14 cellular contexts compared by ENCODE assay signal in the genomic region with DNA sequence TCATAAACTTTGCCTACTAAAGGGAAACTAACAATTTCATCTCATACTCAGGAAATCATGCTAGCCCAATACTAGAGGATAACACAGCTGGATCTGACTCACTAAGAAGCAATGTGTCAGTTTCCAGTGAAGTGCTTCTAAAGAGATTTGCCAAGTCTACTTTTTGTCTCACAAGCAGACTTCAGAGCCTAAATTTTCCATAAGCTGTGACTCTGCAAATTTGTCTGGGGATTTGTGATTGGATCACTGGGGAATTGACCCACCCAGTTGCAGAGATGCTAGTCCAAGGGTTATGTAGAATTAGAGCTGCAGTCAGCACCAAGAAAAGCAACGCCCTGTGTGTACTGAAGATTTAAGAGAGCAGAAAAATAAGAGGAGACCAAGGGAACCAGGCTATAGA.
DNase-seq lines count a peak whose midpoint lies in the region; ATAC-seq, FAIRE-seq and TF ChIP-seq lines count a peak whose summit lies in the region.
"Had no signal": no experiment of that assay in that cellular context is flagged by ENCODE, and none has a peak within 500 bp of the region (broad histone marks: within the 10 kb centered on the region; RNA-seq: fewer than 3 reads in every experiment).

No MANE protein-coding gene starts in this region.

- intact Hi-C loops in HepG2 (cut with micrococcal nuclease; ENCODE audit: unreplicated experiment) = loop anchor here (5.0 kb wide), 1 partner anchor 987 kb away; no protein-coding TSS in a partner anchor

- H3K27me3 ChIP-seq in liver (ENCODE audit: control insufficient read depth in 4 of 4, insufficient read depth in 4 of 4, low read length in 3 of 4) = no peaks in the 10 kb centered on the region
- H3K27me3 ChIP-seq in HepG2 (ENCODE audit: control insufficient read depth in 1 of 2, insufficient read depth in 2 of 2, low read length in 2 of 2) = no peaks in the 10 kb centered on the region
- H3K27me3 ChIP-seq in hepatocyte = no peaks in the 10 kb centered on the region

- CTCF ChIA-PET in HepG2 (lab: Yijun Ruan, JAX; ENCODE audit: low intra/inter-chr PET ratio, low total read pairs) = no interaction called here

- BruUV-seq in HepG2 (replicated peaks; lab: Mats Ljungman, UMichigan) = no TSS peak

- no peak overlapping the region for H3K4me3 ChIP-seq in liver (ENCODE audit: low read depth in 1 of 3, low read length in 3 of 3)
- H3K4me3 ChIP-seq in HepG2 (replicated peaks in 1 of 3; ENCODE audit: insufficient read depth in 1 of 3, low read depth in 2 of 3, low read length in 3 of 3) = no peak overlapping the region
- H3K4me3 ChIP-seq in astrocyte of the spinal cord (ENCODE audit: low read depth, low read length) = no peak overlapping the region
- H3K4me3 ChIP-seq in hepatocyte = no peak overlapping the region
- H3K4me3 ChIP-seq: skin epidermis had no signal

- H3K9me3 ChIP-seq in liver (ENCODE audit: control insufficient read depth in 4 of 4, low read length in 3 of 4) (no peaks in the 10 kb centered on the region), HepG2 (ENCODE audit: low read length) (peaks cover 34% of the 10 kb centered on the region), hepatocyte (ENCODE audit: low read depth) (no peaks in the 10 kb centered on the region)

- TF ChIP-seq CTCF in liver (IDR thresholded peaks at IDR 0.05; ENCODE audit: low read depth, low read length, missing input control) (no peak), HepG2 (CRISPR knock-in tag; IDR thresholded peaks at IDR 0.05) (no peak), astrocyte of the spinal cord (IDR thresholded peaks at IDR 0.05; ENCODE audit: low read depth, low read length) (no peak), hepatocyte (IDR thresholded peaks at IDR 0.05; ENCODE audit: poor library complexity) (no peak)

- in situ Hi-C loops in HepG2 (cut with HindIII; ENCODE audit: extremely low pct_ligation_motif_present, low pct_unique_long_range_greater_than_20kb) = no loop called here
- in situ Hi-C loops in astrocyte of the spinal cord (cut with HindIII; ENCODE audit: low sequenced_read_pairs) = no loop called here

- DNase-seq in HepG2 (ENCODE audit: low spot score) (no peak), astrocyte of the spinal cord (ENCODE audit: low read depth, low spot score) (peak; percentile 92), hepatocyte (ENCODE audit: low spot score) (peak; percentile 28)
- no peak for DNase-seq in stimulated activated CD4-positive, alpha-beta T cell treated with anti-CD3 and anti-CD28 coated beads, Interleukin-15, amount 100 ng/mL, for 24 hours
- no peak for DNase-seq in stimulated activated CD4-positive, alpha-beta T cell treated with anti-CD3 and anti-CD28 coated beads, Interleukin-4, amount 100 ng/mL, for 24 hours
- DNase-seq: AML-193, KG1 had no signal

- no peak for TF ChIP-seq RAD21 in liver (IDR thresholded peaks at IDR 0.05)
- TF ChIP-seq RAD21 in HepG2 (CRISPR knock-in tag; IDR thresholded peaks at IDR 0.05) = no peak

- H3K27ac ChIP-seq in liver (ENCODE audit: low read depth in 1 of 2, low read length in 2 of 2) (no peak overlapping the region), HepG2 (ENCODE audit: extremely low read length, insufficient read depth, low read length) (no peak overlapping the region), hepatocyte (no peak overlapping the region)
- H3K27ac ChIP-seq: VCaP had no signal

- H3K36me3 ChIP-seq in liver (ENCODE audit: control insufficient read depth in 4 of 4, insufficient read depth in 3 of 4, low read depth in 1 of 4, low read length in 3 of 4) (no peaks in the 10 kb centered on the region), HepG2 (replicated peaks in 1 of 2; ENCODE audit: control insufficient read depth in 1 of 2, insufficient read depth in 2 of 2, low read length in 2 of 2) (no peaks in the 10 kb centered on the region), hepatocyte (replicated peaks; ENCODE audit: insufficient read depth, low read depth) (no peaks in the 10 kb centered on the region)

- H4K20me1 ChIP-seq in HepG2 (ENCODE audit: insufficient read depth, low read length) = no peaks in the 10 kb centered on the region
- H4K20me1 ChIP-seq in hepatocyte (ENCODE audit: insufficient read depth, poor library complexity, severe bottlenecking) = no peaks in the 10 kb centered on the region

- H2AFZ ChIP-seq in HepG2 (ENCODE audit: low read length) = no peak overlapping the region
- H2AFZ ChIP-seq in hepatocyte = no peak overlapping the region

- H3K79me2 ChIP-seq in HepG2 (ENCODE audit: insufficient read depth, low read length) = no peaks in the 10 kb centered on the region
- H3K79me2 ChIP-seq in hepatocyte = no peaks in the 10 kb centered on the region

- 29% methylated on average over 1 of the region's 1 CpG for WGBS in liver
- 0% methylated on average over 1 of the region's 1 CpG for WGBS in HepG2 (ENCODE audit: low lambda C conversion rate)
- WGBS in hepatocyte (ENCODE audit: low lambda C conversion rate, missing lambda C conversion rate) = 50% methylated on average over 1 of the region's 1 CpG

- POLR2A ChIA-PET in HepG2 (lab: Yijun Ruan, JAX) = no interaction called here

- TF ChIP-seq EP300 in HepG2 (IDR thresholded peaks at IDR 0.05; ENCODE audit: low read depth in 2 of 2, low read length in 2 of 2) (no peak), HepG2 (CRISPR knock-in tag; IDR thresholded peaks at IDR 0.05; ENCODE audit: borderline replicate concordance) (no peak)

- no peak for FAIRE-seq in HepG2 (lab: Jason Lieb, UNC)

- H3K9me2 ChIP-seq in hepatocyte (replicated peaks; ENCODE audit: insufficient read depth) = no peaks in the 10 kb centered on the region

- no peak for TF ChIP-seq POLR2A in HepG2 (IDR thresholded peaks at IDR 0.05; ENCODE audit: insufficient read depth in 1 of 2, low read depth in 2 of 2, low read length in 2 of 2)

- no peak overlapping the region for H3K9ac ChIP-seq in liver (ENCODE audit: low read depth in 1 of 2, low read length in 2 of 2)
- no peak overlapping the region for H3K9ac ChIP-seq in HepG2 (ENCODE audit: insufficient read depth, low read depth, low read length)

- no peak overlapping the region for H3K4me2 ChIP-seq in HepG2 (ENCODE audit: low read depth, low read length)
- no peak overlapping the region for H3K4me2 ChIP-seq in hepatocyte

- H3K4me1 ChIP-seq in liver (ENCODE audit: control insufficient read depth in 4 of 4, insufficient read depth in 4 of 4, low read length in 3 of 4) = no peaks in the 10 kb centered on the region
- no peaks in the 10 kb centered on the region for H3K4me1 ChIP-seq in HepG2 (ENCODE audit: insufficient read depth, low read length)
- no peaks in the 10 kb centered on the region for H3K4me1 ChIP-seq in hepatocyte (ENCODE audit: insufficient read depth)

- no peak for ATAC-seq in HepG2
- ATAC-seq in HG02973 (IDR thresholded peaks at IDR 0.05; ENCODE audit: unreplicated experiment) = no peak
- ATAC-seq in esophagus mucosa = no peak
- ATAC-seq: left lobe of liver; stimulated activated effector memory CD8-positive, alpha-beta T cell treated with anti-CD3 and anti-CD28 coated beads, Interleukin-12 subunit alpha, Interleukin-12 subunit beta, amount 100 ng/mL, for 72 hours had no signal

TF ChIP-seq in liver, 16 proteins besides CTCF, POLR2A, EP300 and RAD21 (continues in another document):
- TF ChIP-seq NR2F2 (IDR thresholded peaks at IDR 0.05) (no peak), FOXA2 (IDR thresholded peaks at IDR 0.05) (no peak), SP1 (IDR thresholded peaks at IDR 0.05) (peak; percentile 25)
- TF ChIP-seq, protein P1, sequence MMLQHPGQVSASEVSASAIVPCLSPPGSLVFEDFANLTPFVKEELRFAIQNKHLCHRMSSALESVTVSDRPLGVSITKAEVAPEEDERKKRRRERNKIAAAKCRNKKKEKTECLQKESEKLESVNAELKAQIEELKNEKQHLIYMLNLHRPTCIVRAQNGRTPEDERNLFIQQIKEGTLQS (IDR thresholded peaks at IDR 0.05) = no peak
- TF ChIP-seq, protein P2, sequence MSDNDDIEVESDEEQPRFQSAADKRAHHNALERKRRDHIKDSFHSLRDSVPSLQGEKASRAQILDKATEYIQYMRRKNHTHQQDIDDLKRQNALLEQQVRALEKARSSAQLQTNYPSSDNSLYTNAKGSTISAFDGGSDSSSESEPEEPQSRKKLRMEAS (IDR thresholded peaks at IDR 0.05) = no peak

TF ChIP-seq in HepG2, 621 proteins besides CTCF, POLR2A, EP300 and RAD21 (continues in another document):
- TF ChIP-seq HIVEP1 (CRISPR knock-in tag; IDR thresholded peaks at IDR 0.05) (no peak), ZNF747 (CRISPR knock-in tag; IDR thresholded peaks at IDR 0.05; ENCODE audit: borderline replicate concordance) (no peak), TAF15 (IDR thresholded peaks at IDR 0.05; ENCODE audit: low read depth, low read length, poor library complexity, severe bottlenecking) (no peak), BHLHE40 (IDR thresholded peaks at IDR 0.05; ENCODE audit: low read length) (no peak), PRMT3 (CRISPR knock-in tag; IDR thresholded peaks at IDR 0.05; ENCODE audit: borderline replicate concordance, low read depth) (no peak)
- TF ChIP-seq, protein P3, sequence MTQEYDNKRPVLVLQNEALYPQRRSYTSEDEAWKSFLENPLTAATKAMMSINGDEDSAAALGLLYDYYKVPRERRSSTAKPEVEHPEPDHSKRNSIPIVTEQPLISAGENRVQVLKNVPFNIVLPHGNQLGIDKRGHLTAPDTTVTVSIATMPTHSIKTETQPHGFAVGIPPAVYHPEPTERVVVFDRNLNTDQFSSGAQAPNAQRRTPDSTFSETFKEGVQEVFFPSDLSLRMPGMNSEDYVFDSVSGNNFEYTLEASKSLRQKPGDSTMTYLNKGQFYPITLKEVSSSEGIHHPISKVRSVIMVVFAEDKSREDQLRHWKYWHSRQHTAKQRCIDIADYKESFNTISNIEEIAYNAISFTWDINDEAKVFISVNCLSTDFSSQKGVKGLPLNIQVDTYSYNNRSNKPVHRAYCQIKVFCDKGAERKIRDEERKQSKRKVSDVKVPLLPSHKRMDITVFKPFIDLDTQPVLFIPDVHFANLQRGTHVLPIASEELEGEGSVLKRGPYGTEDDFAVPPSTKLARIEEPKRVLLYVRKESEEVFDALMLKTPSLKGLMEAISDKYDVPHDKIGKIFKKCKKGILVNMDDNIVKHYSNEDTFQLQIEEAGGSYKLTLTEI (CRISPR knock-in tag; conservative IDR thresholded peaks at IDR 0.05) = no peak

Comparison
In these comparisons a context has a peak if more than half of its experiments do, and no peak if none do; other contexts are left out.
1. DNase-seq: peak in astrocyte of the spinal cord (single experiment) and hepatocyte (single experiment); none in HepG2 (single experiment), stimulated activated CD4-positive, alpha-beta T cell treated with anti-CD3 and anti-CD28 coated beads, Interleukin-15, amount 100 ng/mL, for 24 hours (single experiment) and stimulated activated CD4-positive, alpha-beta T cell treated with anti-CD3 and anti-CD28 coated beads, Interleukin-4, amount 100 ng/mL, for 24 hours (single experiment).